In the genomic region with DNA sequence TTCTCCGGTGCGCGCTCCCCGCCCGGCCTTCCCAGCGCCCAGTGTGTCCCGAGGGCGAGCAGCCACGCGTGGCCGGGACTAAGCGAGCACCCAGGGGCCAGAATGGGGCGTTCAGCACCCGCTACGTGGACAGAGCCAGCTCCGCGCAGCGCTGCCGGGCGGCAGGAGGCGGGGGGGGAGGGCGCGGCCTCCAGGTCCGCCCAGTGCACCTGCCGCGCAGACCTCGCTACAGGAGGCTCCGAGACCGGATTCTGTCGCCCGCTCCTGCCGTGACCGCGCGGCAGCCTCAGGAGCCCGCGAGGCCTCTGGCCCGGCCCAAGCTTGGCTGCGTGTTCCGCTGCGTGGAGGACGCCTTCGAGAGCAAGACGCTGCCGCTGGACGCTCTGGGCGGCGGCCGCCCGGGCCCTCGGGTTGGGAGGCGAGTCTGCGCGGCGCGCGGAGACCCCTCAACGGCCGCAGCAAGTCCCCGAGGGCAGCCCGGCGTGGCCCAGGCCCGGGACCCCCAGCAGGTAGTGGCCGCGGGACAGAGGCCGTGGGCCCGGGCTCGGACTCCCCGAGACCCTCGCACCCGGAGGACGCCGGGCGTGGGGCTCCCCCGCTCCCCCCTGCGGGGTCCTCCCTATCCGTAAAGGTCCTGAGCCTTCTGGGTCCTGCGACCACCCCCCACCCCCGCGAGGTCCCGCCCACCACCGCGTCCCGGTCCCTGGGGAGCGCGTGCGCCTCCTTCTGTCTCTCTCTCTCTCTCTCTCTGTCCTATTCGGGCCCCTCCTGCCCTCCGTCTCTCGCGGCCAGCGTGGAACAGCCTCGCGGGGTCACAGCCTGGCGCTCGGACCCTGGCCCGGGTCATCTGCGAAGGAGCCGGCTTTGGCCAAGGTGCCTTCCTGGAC, we compare ENCODE assay signal across 2 cellular contexts.
A peak's percentile ranks its signal among the peaks of the same experiment; 100 is the strongest.
TF ChIP-seq lines count a peak whose summit lies in the region.

No MANE protein-coding gene starts in this region.

TF ChIP-seq in IMR-90, 13 proteins besides CTCF, POLR2A, EP300 and RAD21:
- TF ChIP-seq BHLHE40 (IDR thresholded peaks at IDR 0.05; ENCODE audit: low read depth, low read length) (no peak), CHD1 (IDR thresholded peaks at IDR 0.05; ENCODE audit: low read depth, low read length) (no peak), NFE2L2 (IDR thresholded peaks at IDR 0.05; ENCODE audit: low read depth, low read length) (no peak), CEBPB (IDR thresholded peaks at IDR 0.05; ENCODE audit: low read depth, low read length) (no peak), MXI1 (IDR thresholded peaks at IDR 0.05; ENCODE audit: borderline replicate concordance, low read depth, low read length) (0 out of 2 replicates have a peak, but pooled peaks have one; percentile 50), FOS (IDR thresholded peaks at IDR 0.05; ENCODE audit: low read depth, low read length) (no peak), SMC3 (IDR thresholded peaks at IDR 0.05; ENCODE audit: low read depth, low read length) (no peak), MAFK (IDR thresholded peaks at IDR 0.05; ENCODE audit: low read depth, low read length) (no peak), MAZ (IDR thresholded peaks at IDR 0.05; ENCODE audit: borderline replicate concordance, low read depth, low read length) (peak; percentile 43; the same call in 1 of the 2 replicates), RFX5 (IDR thresholded peaks at IDR 0.05; ENCODE audit: low read depth, low read length) (no peak), RCOR1 (IDR thresholded peaks at IDR 0.05; ENCODE audit: insufficient replicate concordance, low read length) (no peak)
- TF ChIP-seq, protein P1, sequence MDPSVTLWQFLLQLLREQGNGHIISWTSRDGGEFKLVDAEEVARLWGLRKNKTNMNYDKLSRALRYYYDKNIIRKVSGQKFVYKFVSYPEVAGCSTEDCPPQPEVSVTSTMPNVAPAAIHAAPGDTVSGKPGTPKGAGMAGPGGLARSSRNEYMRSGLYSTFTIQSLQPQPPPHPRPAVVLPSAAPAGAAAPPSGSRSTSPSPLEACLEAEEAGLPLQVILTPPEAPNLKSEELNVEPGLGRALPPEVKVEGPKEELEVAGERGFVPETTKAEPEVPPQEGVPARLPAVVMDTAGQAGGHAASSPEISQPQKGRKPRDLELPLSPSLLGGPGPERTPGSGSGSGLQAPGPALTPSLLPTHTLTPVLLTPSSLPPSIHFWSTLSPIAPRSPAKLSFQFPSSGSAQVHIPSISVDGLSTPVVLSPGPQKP (IDR thresholded peaks at IDR 0.05; ENCODE audit: borderline replicate concordance, low read depth, low read length): no peak
- TF ChIP-seq, protein P2, sequence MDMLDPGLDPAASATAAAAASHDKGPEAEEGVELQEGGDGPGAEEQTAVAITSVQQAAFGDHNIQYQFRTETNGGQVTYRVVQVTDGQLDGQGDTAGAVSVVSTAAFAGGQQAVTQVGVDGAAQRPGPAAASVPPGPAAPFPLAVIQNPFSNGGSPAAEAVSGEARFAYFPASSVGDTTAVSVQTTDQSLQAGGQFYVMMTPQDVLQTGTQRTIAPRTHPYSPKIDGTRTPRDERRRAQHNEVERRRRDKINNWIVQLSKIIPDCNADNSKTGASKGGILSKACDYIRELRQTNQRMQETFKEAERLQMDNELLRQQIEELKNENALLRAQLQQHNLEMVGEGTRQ (IDR thresholded peaks at IDR 0.05; ENCODE audit: low read depth, low read length): no peak
TF ChIP-seq in IMR-90: peak in this region for 2.

TF ChIP-seq in H1, 55 proteins besides CTCF, POLR2A, EP300 and RAD21:
- 0 out of 4 replicates have a peak, but pooled peaks of 1 of the 2 experiments have one; percentile 1 for TF ChIP-seq HDAC2 (IDR thresholded peaks at IDR 0.05; ENCODE audit: borderline replicate concordance in 1 of 2, low read depth in 2 of 2, low read length in 2 of 2)
- peak; percentile 61; the same call in 1 of the 2 replicates for TF ChIP-seq RBBP5 (IDR thresholded peaks at IDR 0.05; ENCODE audit: borderline replicate concordance, low read depth, low read length)
- no peak for TF ChIP-seq SP4 (IDR thresholded peaks at IDR 0.05; ENCODE audit: low read length)
- TF ChIP-seq CBX5 (IDR thresholded peaks at IDR 0.05; ENCODE audit: low read depth, low read length): no peak
- TF ChIP-seq, protein P3, sequence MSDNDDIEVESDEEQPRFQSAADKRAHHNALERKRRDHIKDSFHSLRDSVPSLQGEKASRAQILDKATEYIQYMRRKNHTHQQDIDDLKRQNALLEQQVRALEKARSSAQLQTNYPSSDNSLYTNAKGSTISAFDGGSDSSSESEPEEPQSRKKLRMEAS (IDR thresholded peaks at IDR 0.05): peak; percentile 8; the same call in 1 of the 2 replicates
- TF ChIP-seq SIN3A (conservative IDR thresholded peaks at IDR 0.05 in 1 of 2, IDR thresholded peaks at IDR 0.05 in 1 of 2; ENCODE audit: low read depth in 1 of 2, low read length in 2 of 2): no peak; a peak in 1 of 4 replicates
- TF ChIP-seq CEBPB (IDR thresholded peaks at IDR 0.05; ENCODE audit: low read depth, low read length): no peak
- TF ChIP-seq KDM1A (IDR thresholded peaks at IDR 0.05; ENCODE audit: borderline replicate concordance, low read length): no peak
- no peak for TF ChIP-seq NRF1 (IDR thresholded peaks at IDR 0.05; ENCODE audit: low read depth, low read length)
- no peak for TF ChIP-seq SP1 (IDR thresholded peaks at IDR 0.05; ENCODE audit: low read depth, low read length)
- peak; percentile 46 for TF ChIP-seq KDM4A (IDR thresholded peaks at IDR 0.05; ENCODE audit: low read depth, low read length, severe bottlenecking)
- TF ChIP-seq CREB1 (IDR thresholded peaks at IDR 0.05): peak; percentile 30; the same call in 1 of the 2 replicates
- peak; percentile 66 for TF ChIP-seq SUZ12 (IDR thresholded peaks at IDR 0.05; ENCODE audit: low read length)
TF ChIP-seq in H1: peak in this region for 6.
